20 cellular contexts compared by ENCODE assay signal in the genomic region with DNA sequence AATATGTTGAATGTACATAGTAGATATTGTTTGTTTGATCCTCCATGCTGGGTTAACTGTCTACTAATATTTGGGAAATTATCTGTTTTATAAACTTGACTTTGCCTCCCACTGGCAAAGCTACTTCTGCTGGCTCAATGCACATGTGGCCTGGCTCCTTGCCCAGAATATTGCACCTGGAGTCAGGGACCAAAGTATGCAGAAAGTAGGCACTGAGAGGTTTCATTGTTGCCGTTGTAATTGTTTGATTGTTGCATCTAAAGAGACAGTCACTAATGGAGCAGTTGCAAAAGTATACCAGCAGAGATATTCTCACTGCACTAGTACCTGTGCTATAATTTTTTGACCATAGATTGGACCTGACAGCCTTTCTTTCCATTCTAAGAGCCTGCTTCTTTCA.
DNase-seq lines count a peak whose midpoint lies in the region; ATAC-seq and TF ChIP-seq lines count a peak whose summit lies in the region.
"Had no signal": no experiment of that assay in that cellular context is flagged by ENCODE, and none has a peak within 500 bp of the region (broad histone marks: within the 10 kb centered on the region; RNA-seq: fewer than 3 reads in every experiment).

No MANE protein-coding gene starts in this region.

- peak; percentile 4 for DNase-seq in NCI-H2196 (lab: John Stamatoyannopoulos, UW; ENCODE audit: unreplicated experiment)
- DNase-seq in NCI-H2196 treated with DMSO at 0.1 percent for 48 hours (lab: John Stamatoyannopoulos, UW; ENCODE audit: unreplicated experiment) = no peak
- DNase-seq in NCI-H2081 (lab: John Stamatoyannopoulos, UW) = peak; percentile 94 to 99
- peak; percentile 26 to 60 for DNase-seq in NCI-H524 (lab: John Stamatoyannopoulos, UW)
- peak; percentile 1 for DNase-seq in renal cortical epithelial cell (ENCODE audit: low read depth)
- no peak for DNase-seq in DMS114 treated with DMSO at 0.1 percent for 48 hours (lab: John Stamatoyannopoulos, UW; ENCODE audit: unreplicated experiment)
- no peak for DNase-seq in GM10266 (ENCODE audit: extremely low spot score)
- DNase-seq: activated CD4-positive, alpha-beta T cell treated with anti-CD3 and anti-CD28 coated beads, Interleukin-2, amount 50 U/mL, for 48 hours; activated gamma-delta T cell; adrenal gland; GDM1; head of caudate nucleus; immature natural killer cell; IMR-90; pancreas; sigmoid colon had no signal

- ATAC-seq in GM18519 (IDR thresholded peaks at IDR 0.05; ENCODE audit: low FRiP score, unreplicated experiment) = no peak
- ATAC-seq: GM23338, left lung, Panc1, pancreas had no signal

- TF ChIP-seq CTCF in GM10266 (IDR thresholded peaks at IDR 0.05; ENCODE audit: control insufficient read depth, insufficient read depth, low read depth, missing control alignments) = no peak

Comparison
In these comparisons a context has a peak if more than half of its experiments do, and no peak if none do; other contexts are left out.
1. DNase-seq: peak in NCI-H2196 (single experiment), NCI-H2081 (2 of 2), NCI-H524 (2 of 2) and renal cortical epithelial cell (single experiment); none in NCI-H2196 treated with DMSO at 0.1 percent for 48 hours (single experiment), DMS114 treated with DMSO at 0.1 percent for 48 hours (single experiment) and GM10266 (single experiment).